In the genomic region with DNA sequence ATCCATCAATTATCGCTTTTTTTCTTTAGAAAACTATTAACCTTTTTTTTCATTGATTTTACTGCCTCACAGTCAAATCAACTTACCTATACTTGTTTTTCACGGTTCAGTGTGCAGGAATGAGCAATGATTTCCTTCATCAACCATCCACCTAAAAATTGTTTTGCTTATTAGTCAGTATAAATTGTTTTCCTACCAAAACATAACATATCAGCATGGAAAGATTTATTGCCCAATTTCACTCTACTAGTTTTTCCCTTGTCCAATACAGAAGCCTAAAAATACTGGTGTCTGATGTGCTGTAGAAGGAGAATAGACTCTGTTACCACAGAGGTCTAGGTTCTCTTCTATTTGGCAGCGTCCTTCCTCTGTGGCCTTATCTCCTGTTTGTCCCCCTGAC, we compare ENCODE assay signal across 15 cellular contexts.
"Had no signal": no experiment of that assay in that cellular context is flagged by ENCODE, and none has a peak within 500 bp of the region (broad histone marks: within the 10 kb centered on the region; RNA-seq: fewer than 3 reads in every experiment).

No MANE protein-coding gene starts in this region.

- DNase-seq: activated CD4-positive, alpha-beta T cell treated with anti-CD3 and anti-CD28 coated beads for 1 hour; activated CD8-positive, alpha-beta memory T cell treated with anti-CD3 and anti-CD28 coated beads for 24 hours; activated CD8-positive, alpha-beta memory T cell treated with anti-CD3 and anti-CD28 coated beads, Interleukin-2, amount 50 U/mL, for 48 hours; activated effector memory CD4-positive, alpha-beta T cell treated with Interleukin-2 at 50 U/mL for 16 hours; activated T-cell treated with anti-CD3 and anti-CD28 coated beads, Interleukin-2, amount 50 U/mL, for 48 hours; effector CD8-positive, alpha-beta T cell; immature natural killer cell; left cardiac atrium; mesenchymal stem cell; naive thymus-derived CD8-positive, alpha-beta T cell; sigmoid colon; spleen; stimulated activated CD8-positive, alpha-beta memory T cell treated with anti-CD3 and anti-CD28 coated beads, Interleukin-4, amount 100 ng/mL, for 48 hours; stimulated activated naive CD4-positive, alpha-beta T cell; WERI-Rb-1 had no signal

- ATAC-seq: naive thymus-derived CD8-positive, alpha-beta T cell had no signal
